22 cellular contexts compared by ENCODE assay signal in genomic region chr4:98509641-98510170, GRCh38.
DNase-seq lines count a peak whose midpoint lies in the region; ATAC-seq and TF ChIP-seq lines count a peak whose summit lies in the region.
"Had no signal": no experiment of that assay in that cellular context is flagged by ENCODE, and none has a peak within 500 bp of the region (broad histone marks: within the 10 kb centered on the region; RNA-seq: fewer than 3 reads in every experiment).

No MANE protein-coding gene starts in this region.

- no peak overlapping the region for H2BK15ac ChIP-seq in neuronal stem cell (ENCODE audit: low read length)

- H3K14ac ChIP-seq in neuronal stem cell (ENCODE audit: low read length), result no peak overlapping the region

- H3K36me3 Mint-ChIP-seq in CD4-positive, CD25-positive, alpha-beta regulatory T cell, result peaks cover 22% of the 10 kb centered on the region

- H4K8ac ChIP-seq in neuronal stem cell (ENCODE audit: low read depth, low read length), result no peak overlapping the region

- H4K91ac ChIP-seq in neuronal stem cell (ENCODE audit: low read depth, low read length, poor library complexity), result no peak overlapping the region

- H2BK5ac ChIP-seq in neuronal stem cell (ENCODE audit: low read length), result no peak overlapping the region

- peak overlapping the region; percentile 52 to 70 (median 66) for H3K27ac Mint-ChIP-seq in CD4-positive, CD25-positive, alpha-beta regulatory T cell
- H3K27ac Mint-ChIP-seq: activated CD8-positive, alpha-beta memory T cell treated with anti-CD3 and anti-CD28 coated beads, Interleukin-2, amount 10 ng/mL, durations not matched to agents 7 days and 5 days; IgD-negative memory B cell had no signal

- no peak overlapping the region for H3K18ac ChIP-seq in neuronal stem cell (ENCODE audit: low read length)

- H3K79me1 ChIP-seq in neuronal stem cell (ENCODE audit: low read depth, low read length), result no peaks in the 10 kb centered on the region

- DNase-seq in CD4-positive, CD25-positive, alpha-beta regulatory T cell, result no peak
- DNase-seq in NCI-H69 (lab: John Stamatoyannopoulos, UW) (peak; percentile 14), dorsolateral prefrontal cortex (no peak), neuronal stem cell (ENCODE audit: low spot score) (no peak), NCI-H345 (lab: John Stamatoyannopoulos, UW) (no peak), AG08395 (ENCODE audit: low spot score) (no peak), omental fat pad (ENCODE audit: low spot score) (no peak)
- DNase-seq: activated CD8-positive, alpha-beta memory T cell treated with anti-CD3 and anti-CD28 coated beads, Interleukin-2, amount 10 ng/mL, durations not matched to agents 7 days and 5 days; activated effector memory CD4-positive, alpha-beta T cell treated with anti-CD3 and anti-CD28 coated beads, Interleukin-2, amount 50 U/mL, for 16 hours; AML-193; colonic mucosa; DMS79 treated with DMSO at 0.1 percent for 48 hours; foreskin fibroblast; mesendoderm; MM.1S; naive thymus-derived CD8-positive, alpha-beta T cell; NCI-H1436 treated with DMSO at 0.1 percent for 48 hours; T-helper 9 cell had no signal

- no peaks in the 10 kb centered on the region for H3K36me3 ChIP-seq in CD4-positive, CD25-positive, alpha-beta regulatory T cell (ENCODE audit: control insufficient read depth, insufficient read depth, low read length)
- H3K36me3 ChIP-seq in neuronal stem cell (replicated peaks in 1 of 2; ENCODE audit: control insufficient read depth in 2 of 2, insufficient read depth in 2 of 2, low read length in 2 of 2), result no peaks in the 10 kb centered on the region
- H3K36me3 ChIP-seq: colonic mucosa had no signal

- TF ChIP-seq CTCF in dorsolateral prefrontal cortex (IDR thresholded peaks at IDR 0.05 in 54 of 56, conservative IDR thresholded peaks at IDR 0.05 in 2 of 56; ENCODE audit: low read depth in 1 of 56, partially characterized antibody in 56 of 56), result no peak
- TF ChIP-seq CTCF in omental fat pad (IDR thresholded peaks at IDR 0.05), result no peak

- H2BK12ac ChIP-seq in neuronal stem cell (ENCODE audit: low read length), result no peak overlapping the region

- H3K27ac ChIP-seq in CD4-positive, CD25-positive, alpha-beta regulatory T cell (ENCODE audit: insufficient read depth, low read length, poor library complexity, severe bottlenecking), result no peak overlapping the region
- H3K27ac ChIP-seq in dorsolateral prefrontal cortex (peak overlapping the region in 32 of 59 donors; percentile 0 to 67 (median 31)), neuronal stem cell (replicated peaks; ENCODE audit: low read length) (peak overlapping the region; percentile 23)
- H3K27ac ChIP-seq: colonic mucosa, HL-60 had no signal

- no peak overlapping the region for H2BK120ac ChIP-seq in neuronal stem cell (ENCODE audit: low read depth, low read length)

- intact Hi-C loops in dorsolateral prefrontal cortex (cut with DNase I), result no loop called here

- no CpG with 5 or more reads among the region's 6 CpGs for WGBS in neuronal stem cell (ENCODE audit: extremely low coverage in 2 of 2, insufficient read length in 2 of 2, insufficient replicate concordance in 1 of 2), 2 donors

- H3K9ac ChIP-seq in neuronal stem cell (ENCODE audit: low read depth, low read length, poor library complexity), result no peak overlapping the region

- H3K4me2 ChIP-seq in neuronal stem cell (ENCODE audit: insufficient read depth, low read length, poor library complexity, severe bottlenecking), result no peak overlapping the region

- peak overlapping the region; percentile 4 for H2AFZ ChIP-seq in neuronal stem cell (ENCODE audit: low read length)

- ATAC-seq in CD4-positive, CD25-positive, alpha-beta regulatory T cell (ENCODE audit: low read depth in 2 of 2), result no peak
- no peak for ATAC-seq in omental fat pad (ENCODE audit: low FRiP score)
- ATAC-seq: activated CD4-positive, CD25-positive, alpha-beta regulatory T cell treated with anti-CD3 and anti-CD28 coated beads, Interleukin-2, amount 50 U/mL, for 24 hours; activated CD8-positive, alpha-beta memory T cell treated with anti-CD3 and anti-CD28 coated beads, Interleukin-2, amount 10 ng/mL, durations not matched to agents 7 days and 5 days; naive thymus-derived CD8-positive, alpha-beta T cell; Panc1 had no signal

- H3K4me3 ChIP-seq in CD4-positive, CD25-positive, alpha-beta regulatory T cell (ENCODE audit: low read depth, low read length), result no peak overlapping the region
- H3K4me3 ChIP-seq in dorsolateral prefrontal cortex (peak overlapping the region in 3 of 59 donors; percentile 2 to 19 (median 5)), neuronal stem cell (ENCODE audit: low read length in 2 of 2) (no peak overlapping the region)
- H3K4me3 ChIP-seq: colonic mucosa had no signal

- no peak overlapping the region for H3K4ac ChIP-seq in neuronal stem cell (ENCODE audit: low read length)

- peaks cover 18 to 36% (median 23%) of the 10 kb centered on the region in 4 donors for H3K4me1 Mint-ChIP-seq in CD4-positive, CD25-positive, alpha-beta regulatory T cell

- H3K27me3 Mint-ChIP-seq in CD4-positive, CD25-positive, alpha-beta regulatory T cell, result no peaks in the 10 kb centered on the region
- H3K27me3 Mint-ChIP-seq: activated CD8-positive, alpha-beta memory T cell treated with anti-CD3 and anti-CD28 coated beads, Interleukin-2, amount 10 ng/mL, durations not matched to agents 7 days and 5 days; IgD-negative memory B cell; naive thymus-derived CD8-positive, alpha-beta T cell had no signal

- H3K9me3 ChIP-seq in CD4-positive, CD25-positive, alpha-beta regulatory T cell (ENCODE audit: control insufficient read depth in 2 of 2, low read length in 2 of 2), result no peaks in the 10 kb centered on the region
- no peaks in the 10 kb centered on the region for H3K9me3 ChIP-seq in neuronal stem cell (replicated peaks in 1 of 2; ENCODE audit: control insufficient read depth in 2 of 2, insufficient read depth in 1 of 2, low read depth in 1 of 2, low read length in 2 of 2)
- H3K9me3 ChIP-seq: colonic mucosa had no signal

- H3K23ac ChIP-seq in neuronal stem cell (ENCODE audit: low read depth, low read length, poor library complexity), result no peak overlapping the region

- H3K4me3 Mint-ChIP-seq in CD4-positive, CD25-positive, alpha-beta regulatory T cell, result no peak overlapping the region
- H3K4me3 Mint-ChIP-seq: activated CD8-positive, alpha-beta memory T cell treated with anti-CD3 and anti-CD28 coated beads, Interleukin-2, amount 10 ng/mL, durations not matched to agents 7 days and 5 days; IgD-negative memory B cell; naive thymus-derived CD8-positive, alpha-beta T cell had no signal

- no peaks in the 10 kb centered on the region for H3K27me3 ChIP-seq in CD4-positive, CD25-positive, alpha-beta regulatory T cell (ENCODE audit: control insufficient read depth, insufficient read depth, low read length)
- no peaks in the 10 kb centered on the region for H3K27me3 ChIP-seq in dorsolateral prefrontal cortex
- no peaks in the 10 kb centered on the region for H3K27me3 ChIP-seq in neuronal stem cell (ENCODE audit: control insufficient read depth in 3 of 3, insufficient read depth in 3 of 3, low read depth in 1 of 3, low read length in 3 of 3)
- H3K27me3 ChIP-seq: colonic mucosa had no signal

- H3K4me1 ChIP-seq in CD4-positive, CD25-positive, alpha-beta regulatory T cell (ENCODE audit: control insufficient read depth, insufficient read depth, low read length, poor library complexity, severe bottlenecking), result peaks cover 5% of the 10 kb centered on the region
- peaks cover 11 to 12% of the 10 kb centered on the region in 2 donors for H3K4me1 ChIP-seq in neuronal stem cell (ENCODE audit: control insufficient read depth in 2 of 2, insufficient read depth in 1 of 2, low read depth in 1 of 2, low read length in 2 of 2)
- H3K4me1 ChIP-seq: colonic mucosa had no signal

- no peak overlapping the region for H2AK5ac ChIP-seq in neuronal stem cell (ENCODE audit: low read depth, low read length)

- H3K9me3 Mint-ChIP-seq in CD4-positive, CD25-positive, alpha-beta regulatory T cell, result no peaks in the 10 kb centered on the region
- H3K9me3 Mint-ChIP-seq: IgD-negative memory B cell; naive thymus-derived CD8-positive, alpha-beta T cell had no signal
